Comparison of ENCODE assay signal across 19 cellular contexts in genomic region chr2:128580988-128581848, GRCh38.
DNase-seq lines count a peak whose midpoint lies in the region; ATAC-seq and TF ChIP-seq lines count a peak whose summit lies in the region.
"Had no signal": no experiment of that assay in that cellular context is flagged by ENCODE, and none has a peak within 500 bp of the region (broad histone marks: within the 10 kb centered on the region; RNA-seq: fewer than 3 reads in every experiment).

No MANE protein-coding gene starts in this region.

- no peak overlapping the region for H2AFZ ChIP-seq in neuronal stem cell (ENCODE audit: low read length)

- H3K4me3 Mint-ChIP-seq in stimulated activated naive CD8-positive, alpha-beta T cell treated with anti-CD3 and anti-CD28 coated beads, Interleukin-15, amount 100 ng/mL, for 72 hours, result no peak overlapping the region
- H3K4me3 Mint-ChIP-seq: IgD-negative memory B cell had no signal

- ATAC-seq in stimulated activated naive CD8-positive, alpha-beta T cell treated with anti-CD3 and anti-CD28 coated beads, Interleukin-15, amount 100 ng/mL, for 72 hours, result peak; percentile 31
- no peak for ATAC-seq in stimulated activated naive CD8-positive, alpha-beta T cell treated with anti-CD3 and anti-CD28 coated beads, Interleukin-15, Interleukin-2, amounts not matched to agents 100 U/mL and 50 U/mL, for 24 hours
- ATAC-seq in upper lobe of right lung (peak; percentile 38), HG03025 (IDR thresholded peaks at IDR 0.05; ENCODE audit: low FRiP score, unreplicated experiment) (no peak)

- no peak overlapping the region for H3K27ac ChIP-seq in neuronal stem cell (replicated peaks; ENCODE audit: low read length)
- H3K27ac ChIP-seq in upper lobe of right lung, result no peak overlapping the region
- H3K27ac ChIP-seq: SK-N-MC had no signal

- TF ChIP-seq CTCF in lower leg skin (IDR thresholded peaks at IDR 0.05), result no peak
- TF ChIP-seq CTCF in upper lobe of right lung (IDR thresholded peaks at IDR 0.05), result no peak

- H3K36me3 ChIP-seq in neuronal stem cell (replicated peaks in 1 of 2; ENCODE audit: control insufficient read depth in 2 of 2, insufficient read depth in 2 of 2, low read length in 2 of 2) (peaks cover 0 to 2% of the 10 kb centered on the region in 2 donors), upper lobe of right lung (no peaks in the 10 kb centered on the region)
- H3K36me3 ChIP-seq: MG63 had no signal

- H3K9me3 ChIP-seq in neuronal stem cell (replicated peaks in 1 of 2; ENCODE audit: control insufficient read depth in 2 of 2, insufficient read depth in 1 of 2, low read depth in 1 of 2, low read length in 2 of 2) (peaks cover 3 to 11% of the 10 kb centered on the region in 2 donors), upper lobe of right lung (peaks cover 5% of the 10 kb centered on the region)

- no peaks in the 10 kb centered on the region for H3K79me1 ChIP-seq in neuronal stem cell (ENCODE audit: low read depth, low read length)

- no peak overlapping the region for H3K9ac ChIP-seq in neuronal stem cell (ENCODE audit: low read depth, low read length, poor library complexity)

- H3K27ac Mint-ChIP-seq in stimulated activated naive CD8-positive, alpha-beta T cell treated with anti-CD3 and anti-CD28 coated beads, Interleukin-15, amount 100 ng/mL, for 72 hours, result no peak overlapping the region
- H3K27ac Mint-ChIP-seq: IgD-negative memory B cell had no signal

- H4K8ac ChIP-seq in neuronal stem cell (ENCODE audit: low read depth, low read length), result no peak overlapping the region

- intact Hi-C loops in lower leg skin (cut with DNase I; ENCODE audit: low total_unique reads), result no loop called here
- intact Hi-C loops in upper lobe of right lung (cut with DNase I), result no loop called here

- no peak overlapping the region for H3K14ac ChIP-seq in neuronal stem cell (ENCODE audit: low read length)

- H3K4me1 Mint-ChIP-seq in stimulated activated naive CD8-positive, alpha-beta T cell treated with anti-CD3 and anti-CD28 coated beads, Interleukin-15, amount 100 ng/mL, for 72 hours, result no peaks in the 10 kb centered on the region
- H3K4me1 Mint-ChIP-seq: IgD-negative memory B cell had no signal

- no peak overlapping the region for H2BK120ac ChIP-seq in neuronal stem cell (ENCODE audit: low read depth, low read length)

- H3K4ac ChIP-seq in neuronal stem cell (ENCODE audit: low read length), result no peak overlapping the region

- no peak overlapping the region for H3K4me2 ChIP-seq in neuronal stem cell (ENCODE audit: insufficient read depth, low read length, poor library complexity, severe bottlenecking)

- H2BK12ac ChIP-seq in neuronal stem cell (ENCODE audit: low read length), result no peak overlapping the region

- H3K4me1 ChIP-seq in neuronal stem cell (ENCODE audit: control insufficient read depth in 2 of 2, insufficient read depth in 1 of 2, low read depth in 1 of 2, low read length in 2 of 2) (no peaks in the 10 kb centered on the region), upper lobe of right lung (no peaks in the 10 kb centered on the region)

- H4K91ac ChIP-seq in neuronal stem cell (ENCODE audit: low read depth, low read length, poor library complexity), result no peak overlapping the region

- H3K27me3 ChIP-seq in neuronal stem cell (ENCODE audit: control insufficient read depth in 3 of 3, insufficient read depth in 3 of 3, low read depth in 1 of 3, low read length in 3 of 3), result peaks cover 0 to 2% (median 0%) of the 10 kb centered on the region in 3 experiments
- no peaks in the 10 kb centered on the region for H3K27me3 ChIP-seq in upper lobe of right lung
- H3K27me3 ChIP-seq: MG63 had no signal

- H3K4me3 ChIP-seq in lower leg skin (ENCODE audit: low read depth, poor library complexity, severe bottlenecking) (no peak overlapping the region), neuronal stem cell (ENCODE audit: low read length in 2 of 2) (peak overlapping the region in 1 of 2 donors; percentile 30), upper lobe of right lung (no peak overlapping the region)
- H3K4me3 ChIP-seq: MG63, SK-N-MC had no signal

- no peaks in the 10 kb centered on the region for H3K27me3 Mint-ChIP-seq in stimulated activated naive CD8-positive, alpha-beta T cell treated with anti-CD3 and anti-CD28 coated beads, Interleukin-15, amount 100 ng/mL, for 72 hours

- H2BK15ac ChIP-seq in neuronal stem cell (ENCODE audit: low read length), result no peak overlapping the region

- WGBS in lower leg skin, 2 donors, result 86 to 92% methylated on average over 4 to 6 of the region's 6 CpGs
- no CpG with 5 or more reads among the region's 6 CpGs for WGBS in neuronal stem cell (ENCODE audit: extremely low coverage in 2 of 2, insufficient read length in 2 of 2, insufficient replicate concordance in 1 of 2), 2 donors

- H2BK5ac ChIP-seq in neuronal stem cell (ENCODE audit: low read length), result no peak overlapping the region

- peaks cover 4 to 7% of the 10 kb centered on the region in 2 donors for H3K9me3 Mint-ChIP-seq in stimulated activated naive CD8-positive, alpha-beta T cell treated with anti-CD3 and anti-CD28 coated beads, Interleukin-15, amount 100 ng/mL, for 72 hours

- no peak overlapping the region for H3K18ac ChIP-seq in neuronal stem cell (ENCODE audit: low read length)

- no peak overlapping the region for H3K23ac ChIP-seq in neuronal stem cell (ENCODE audit: low read depth, low read length, poor library complexity)

- TF ChIP-seq POLR2A in lower leg skin (IDR thresholded peaks at IDR 0.05), result no peak

- H2AK5ac ChIP-seq in neuronal stem cell (ENCODE audit: low read depth, low read length), result peak overlapping the region; percentile 88

- no peak for DNase-seq in stimulated activated naive CD8-positive, alpha-beta T cell treated with anti-CD3 and anti-CD28 coated beads, Interleukin-15, amount 100 ng/mL, for 72 hours
- DNase-seq in stimulated activated naive CD8-positive, alpha-beta T cell treated with anti-CD3 and anti-CD28 coated beads, Interleukin-15, Interleukin-2, amounts not matched to agents 100 U/mL and 50 U/mL, for 24 hours, result no peak
- DNase-seq in lower leg skin (ENCODE audit: low spot score in 2 of 2), result peak; percentile 8 to 74
- DNase-seq in neuronal stem cell (ENCODE audit: low spot score), result no peak
- DNase-seq in upper lobe of right lung, result no peak
- DNase-seq in NCI-H2029 treated with DMSO at 0.1 percent for 48 hours (lab: John Stamatoyannopoulos, UW), result no peak
- DNase-seq in NCI-H748 (lab: John Stamatoyannopoulos, UW; ENCODE audit: unreplicated experiment), result no peak
- DNase-seq: ACHN, C1 segment of cervical spinal cord, DMS79, Karpas-422, MG63, NCI-H1092 treated with DMSO at 0.1 percent for 48 hours, NCI-H2081 treated with DMSO at 0.1 percent for 48 hours, NCI-H748 treated with DMSO at 0.1 percent for 48 hours, SHP77 had no signal

Comparison
In these comparisons a context has a peak if more than half of its experiments do, and no peak if none do; other contexts are left out.
1. ATAC-seq: peak in stimulated activated naive CD8-positive, alpha-beta T cell treated with anti-CD3 and anti-CD28 coated beads, Interleukin-15, amount 100 ng/mL, for 72 hours (single experiment) and upper lobe of right lung (single experiment); none in stimulated activated naive CD8-positive, alpha-beta T cell treated with anti-CD3 and anti-CD28 coated beads, Interleukin-15, Interleukin-2, amounts not matched to agents 100 U/mL and 50 U/mL, for 24 hours (single experiment) and HG03025 (single experiment).
2. DNase-seq: peak in lower leg skin (2 of 2); none in stimulated activated naive CD8-positive, alpha-beta T cell treated with anti-CD3 and anti-CD28 coated beads, Interleukin-15, amount 100 ng/mL, for 72 hours (0 of 2), stimulated activated naive CD8-positive, alpha-beta T cell treated with anti-CD3 and anti-CD28 coated beads, Interleukin-15, Interleukin-2, amounts not matched to agents 100 U/mL and 50 U/mL, for 24 hours (single experiment), neuronal stem cell (single experiment), upper lobe of right lung (single experiment), NCI-H2029 treated with DMSO at 0.1 percent for 48 hours (single experiment) and NCI-H748 (single experiment).